In the genomic region with DNA sequence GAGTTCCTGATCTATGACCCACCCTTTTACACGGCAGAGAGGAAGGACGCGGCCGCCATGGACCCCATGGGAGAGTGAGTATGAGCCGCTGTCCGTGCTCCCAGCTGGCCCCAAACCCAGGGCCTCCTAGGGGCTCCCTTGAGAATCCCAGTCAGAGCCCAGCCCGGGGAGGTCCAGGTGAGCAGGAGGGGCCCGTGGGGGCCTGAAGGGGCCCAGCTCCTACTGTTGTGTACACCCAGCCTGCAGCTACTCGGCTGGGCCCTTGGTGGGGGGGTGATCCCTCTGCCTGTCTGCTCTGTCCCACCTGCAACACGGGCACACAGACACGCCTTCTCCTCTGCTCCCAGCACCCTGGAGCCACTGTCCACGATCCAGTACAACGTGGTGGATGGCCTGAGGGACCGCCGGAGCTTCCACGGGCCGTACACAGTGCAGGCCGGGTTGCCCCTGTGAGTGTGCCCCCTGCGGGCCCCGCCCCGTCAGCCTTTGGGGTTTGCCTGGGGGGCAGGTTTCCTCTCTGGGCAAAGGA, we compare ENCODE assay signal across 1 cellular context.
TF ChIP-seq lines count a peak whose summit lies in the region.

No MANE protein-coding gene starts in this region.

TF ChIP-seq in H1, 55 proteins besides CTCF, POLR2A, EP300 and RAD21 (continued from another document):
- TF ChIP-seq CBX5 (IDR thresholded peaks at IDR 0.05; ENCODE audit: low read depth, low read length) = no peak
- no peak for TF ChIP-seq SIX5 (IDR thresholded peaks at IDR 0.05; ENCODE audit: low read depth, low read length)
- no peak for TF ChIP-seq TAF1 (IDR thresholded peaks at IDR 0.05; ENCODE audit: low read depth, low read length)
- TF ChIP-seq SAP30 (IDR thresholded peaks at IDR 0.05; ENCODE audit: insufficient read depth, insufficient replicate concordance, low read length) = no peak
